In genomic region chr22:27107824-27108223, GRCh38 we compare ENCODE assay signal across 10 cellular contexts.
DNase-seq lines count a peak whose midpoint lies in the region; ATAC-seq, FAIRE-seq and TF ChIP-seq lines count a peak whose summit lies in the region.
"Had no signal": no experiment of that assay in that cellular context is flagged by ENCODE, and none has a peak within 500 bp of the region (broad histone marks: within the 10 kb centered on the region; RNA-seq: fewer than 3 reads in every experiment).

No MANE protein-coding gene starts in this region.

- FAIRE-seq in H54 (lab: Jason Lieb, UNC) (peak; percentile 93), frontal cortex (lab: Jason Lieb, UNC) (no peak)

- no peaks in the 10 kb centered on the region for H3K27me3 Mint-ChIP-seq in activated CD4-positive, alpha-beta T cell treated with anti-CD3 and anti-CD28 coated beads, Interleukin-2, amount 10 ng/mL, durations not matched to agents 24 days and 14 days
- peaks cover 2% of the 10 kb centered on the region for H3K27me3 Mint-ChIP-seq in T-helper 17 cell

- no peak overlapping the region for H3K27ac Mint-ChIP-seq in activated CD4-positive, alpha-beta T cell treated with anti-CD3 and anti-CD28 coated beads, Interleukin-2, amount 10 ng/mL, durations not matched to agents 24 days and 14 days
- no peak overlapping the region for H3K27ac Mint-ChIP-seq in T-helper 17 cell
- H3K27ac Mint-ChIP-seq: activated T-cell treated with anti-CD3 and anti-CD28 coated beads, Interleukin-2, amount 50 U/mL, for 72 hours had no signal

- H3K4me1 Mint-ChIP-seq in activated CD4-positive, alpha-beta T cell treated with anti-CD3 and anti-CD28 coated beads, Interleukin-2, amount 10 ng/mL, durations not matched to agents 24 days and 14 days, result no peaks in the 10 kb centered on the region
- no peaks in the 10 kb centered on the region for H3K4me1 Mint-ChIP-seq in T-helper 17 cell

- no peak for TF ChIP-seq POLR2A in H54 (IDR thresholded peaks at IDR 0.05; ENCODE audit: low read depth, low read length)

- TF ChIP-seq CTCF in fibroblast of the aortic adventitia (IDR thresholded peaks at IDR 0.05; ENCODE audit: insufficient read depth, low read length), result no peak

- intact Hi-C loops in sciatic nerve (cut with DNase I), result no loop called here
- intact Hi-C loops in activated CD4-positive, alpha-beta T cell treated with anti-CD3 and anti-CD28 coated beads, Interleukin-2, amount 10 ng/mL, durations not matched to agents 24 days and 14 days (cut with micrococcal nuclease), result no loop called here

- H3K4me3 ChIP-seq in fibroblast of the aortic adventitia (ENCODE audit: low read depth, low read length), result no peak overlapping the region
- H3K4me3 ChIP-seq: skin epidermis had no signal

- H3K36me3 Mint-ChIP-seq in activated CD4-positive, alpha-beta T cell treated with anti-CD3 and anti-CD28 coated beads, Interleukin-2, amount 10 ng/mL, durations not matched to agents 24 days and 14 days (ENCODE audit: low read depth), result no peaks in the 10 kb centered on the region
- peaks cover 2% of the 10 kb centered on the region for H3K36me3 Mint-ChIP-seq in T-helper 17 cell (ENCODE audit: low read depth)

- no peak overlapping the region for H3K4me3 Mint-ChIP-seq in activated CD4-positive, alpha-beta T cell treated with anti-CD3 and anti-CD28 coated beads, Interleukin-2, amount 10 ng/mL, durations not matched to agents 24 days and 14 days
- H3K4me3 Mint-ChIP-seq in T-helper 17 cell, result no peak overlapping the region
- H3K4me3 Mint-ChIP-seq: activated T-cell treated with anti-CD3 and anti-CD28 coated beads, Interleukin-2, amount 50 U/mL, for 72 hours had no signal

- H3K9me3 ChIP-seq in T-helper 17 cell (ENCODE audit: control insufficient read depth, low read length, poor library complexity, severe bottlenecking), result no peaks in the 10 kb centered on the region

- ATAC-seq in sciatic nerve, result peak; percentile 60
- no peak for ATAC-seq in T-helper 17 cell
- no peak for ATAC-seq in GM19467 (IDR thresholded peaks at IDR 0.05; ENCODE audit: unreplicated experiment)
- ATAC-seq: activated T-cell treated with anti-CD3 and anti-CD28 coated beads, Interleukin-2, amount 50 U/mL, for 72 hours had no signal

- H3K9me3 Mint-ChIP-seq in activated CD4-positive, alpha-beta T cell treated with anti-CD3 and anti-CD28 coated beads, Interleukin-2, amount 10 ng/mL, durations not matched to agents 24 days and 14 days, result peaks cover 10% of the 10 kb centered on the region

- DNase-seq in H54 (ENCODE audit: insufficient read length, low spot score), result peak; percentile 44
- peak; percentile 39 for DNase-seq in RKO (ENCODE audit: low spot score)
- peak; percentile 95 for DNase-seq in fibroblast of the aortic adventitia (ENCODE audit: low read depth)
- peak; percentile 81 for DNase-seq in sciatic nerve (ENCODE audit: low spot score)
- no peak for DNase-seq in frontal cortex (ENCODE audit: low spot score in 2 of 2)
- DNase-seq in activated CD4-positive, alpha-beta T cell treated with anti-CD3 and anti-CD28 coated beads, Interleukin-2, amount 10 ng/mL, durations not matched to agents 24 days and 14 days, result no peak
- no peak for DNase-seq in T-helper 17 cell

Comparison
In these comparisons a context has a peak if more than half of its experiments do, and no peak if none do; other contexts are left out.
1. DNase-seq: peak in H54 (single experiment), RKO (single experiment), fibroblast of the aortic adventitia (single experiment) and sciatic nerve (single experiment); none in frontal cortex (0 of 2), activated CD4-positive, alpha-beta T cell treated with anti-CD3 and anti-CD28 coated beads, Interleukin-2, amount 10 ng/mL, durations not matched to agents 24 days and 14 days (single experiment) and T-helper 17 cell (0 of 3).